In the genomic region with DNA sequence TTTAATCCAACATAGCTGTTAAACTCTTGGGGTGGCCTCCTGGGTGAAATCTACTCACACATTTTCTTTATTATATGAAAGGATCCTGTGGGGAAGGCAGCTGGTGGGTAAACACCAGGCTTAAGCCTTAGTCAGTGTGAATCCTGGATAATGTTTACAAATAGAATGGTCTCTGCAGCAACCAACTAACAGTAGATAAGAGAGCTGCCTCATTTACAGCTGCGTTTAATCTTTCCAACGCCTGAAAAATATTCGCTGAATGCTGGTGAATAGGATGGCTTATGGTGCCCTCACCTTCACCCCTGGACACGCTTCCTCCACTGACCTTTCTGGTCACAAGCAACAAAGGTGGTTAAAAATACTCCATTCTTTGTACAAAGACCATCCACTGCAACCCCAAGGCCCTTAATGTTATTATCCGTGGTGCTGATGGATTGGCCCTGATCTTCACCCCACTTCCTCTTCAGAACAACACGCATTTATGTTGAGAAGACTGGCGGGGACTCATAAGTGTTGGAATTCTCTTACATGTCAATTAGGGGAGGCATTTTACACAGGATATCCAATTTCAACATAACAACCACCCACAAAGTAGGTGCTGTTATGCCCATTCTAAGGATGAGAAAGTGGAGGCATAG, we compare ENCODE assay signal across 12 cellular contexts.
A peak's percentile ranks its signal among the peaks of the same experiment; 100 is the strongest.
DNase-seq lines count a peak whose midpoint lies in the region; ATAC-seq and TF ChIP-seq lines count a peak whose summit lies in the region.
"Had no signal": no experiment of that assay in that cellular context is flagged by ENCODE, and none has a peak within 500 bp of the region (broad histone marks: within the 10 kb centered on the region; RNA-seq: fewer than 3 reads in every experiment).

No MANE protein-coding gene starts in this region.

- no peak for TF ChIP-seq POLR2A in spleen (IDR thresholded peaks at IDR 0.05)

- intact Hi-C loops in left lung (cut with DNase I) (no loop called here), spleen (cut with DNase I; ENCODE audit: low total_unique reads) (no loop called here)

- ATAC-seq in left lung: peak; percentile 63

- H3K27me3 ChIP-seq in left lung (no peaks in the 10 kb centered on the region), spleen (replicated peaks in 1 of 7) (no peaks in the 10 kb centered on the region), osteoblast (ENCODE audit: insufficient read depth, low read length) (no peaks in the 10 kb centered on the region)

- H3K27ac ChIP-seq in left lung (no peak overlapping the region), spleen (peak overlapping the region in 7 of 8 donors; percentile 39 to 84 (median 54)), osteoblast (ENCODE audit: low read depth, low read length) (no peak overlapping the region)

- 50 to 75% (median 58%) methylated on average over 7 of the region's 7 CpGs for WGBS in spleen, 5 donors

- H3K79me2 ChIP-seq in osteoblast (ENCODE audit: insufficient read depth, low read length): no peaks in the 10 kb centered on the region

- H3K4me3 ChIP-seq in left lung (no peak overlapping the region), spleen (no peak overlapping the region), osteoblast (ENCODE audit: insufficient read depth, low read length) (no peak overlapping the region)

- no peaks in the 10 kb centered on the region for H4K20me1 ChIP-seq in osteoblast (ENCODE audit: insufficient read depth, low read length)

- H3K4me1 ChIP-seq in left lung: no peaks in the 10 kb centered on the region
- peaks cover 0 to 22% (median 16%) of the 10 kb centered on the region in 6 donors for H3K4me1 ChIP-seq in spleen
- no peaks in the 10 kb centered on the region for H3K4me1 ChIP-seq in osteoblast (ENCODE audit: insufficient read depth, low read length)

- DNase-seq in NCI-H748 (lab: John Stamatoyannopoulos, UW; ENCODE audit: unreplicated experiment): peak; percentile 1
- no peak for DNase-seq in NCI-H748 treated with DMSO at 0.1 percent for 48 hours (lab: John Stamatoyannopoulos, UW)
- peak; percentile 1 for DNase-seq in dermis blood vessel endothelial cell
- no peak for DNase-seq in left lung
- DNase-seq in spleen: no peak
- no peak for DNase-seq in stimulated activated CD4-positive, alpha-beta T cell treated with anti-CD3 and anti-CD28 coated beads, Interleukin-4, amount 100 ng/mL, for 1 hour
- no peak for DNase-seq in osteoblast (ENCODE audit: insufficient read length, low spot score, missing footprints)
- no peak for DNase-seq in NCI-H2171 treated with DMSO at 0.1 percent for 48 hours (lab: John Stamatoyannopoulos, UW)
- DNase-seq: activated CD4-positive, alpha-beta T cell treated with anti-CD3 and anti-CD28 coated beads, Interleukin-2, amount 50 U/mL, for 48 hours; aorta; NCI-H524; SHP77 treated with DMSO at 0.1 percent for 48 hours had no signal

- no peaks in the 10 kb centered on the region for H3K9me3 ChIP-seq in left lung
- no peaks in the 10 kb centered on the region for H3K9me3 ChIP-seq in spleen
- no peaks in the 10 kb centered on the region for H3K9me3 ChIP-seq in osteoblast (ENCODE audit: low read depth, low read length)

- H2AFZ ChIP-seq in osteoblast (ENCODE audit: low read length): no peak overlapping the region

- no peaks in the 10 kb centered on the region for H3K36me3 ChIP-seq in left lung
- H3K36me3 ChIP-seq in spleen: no peaks in the 10 kb centered on the region
- no peaks in the 10 kb centered on the region for H3K36me3 ChIP-seq in osteoblast (ENCODE audit: insufficient read depth, low read length)

- no peak overlapping the region for H3K4me2 ChIP-seq in osteoblast (ENCODE audit: insufficient read depth, low read length)

- TF ChIP-seq CTCF in left lung (IDR thresholded peaks at IDR 0.05) (no peak), spleen (IDR thresholded peaks at IDR 0.05 in 8 of 11, conservative IDR thresholded peaks at IDR 0.05 in 3 of 11) (no peak), osteoblast (IDR thresholded peaks at IDR 0.05; ENCODE audit: extremely low read depth, low read depth, low read length) (no peak)

Comparison
In these comparisons a context has a peak if more than half of its experiments do, and no peak if none do; other contexts are left out.
1. DNase-seq: peak in NCI-H748 (single experiment) and dermis blood vessel endothelial cell (single experiment); none in NCI-H748 treated with DMSO at 0.1 percent for 48 hours (single experiment), left lung (0 of 2), spleen (single experiment), stimulated activated CD4-positive, alpha-beta T cell treated with anti-CD3 and anti-CD28 coated beads, Interleukin-4, amount 100 ng/mL, for 1 hour (single experiment), osteoblast (single experiment) and NCI-H2171 treated with DMSO at 0.1 percent for 48 hours (single experiment).
2. H3K27ac ChIP-seq: peak in spleen (7 of 8); none in left lung (0 of 2) and osteoblast (single experiment).